Comparison of ENCODE assay signal across 8 cellular contexts in the genomic region with DNA sequence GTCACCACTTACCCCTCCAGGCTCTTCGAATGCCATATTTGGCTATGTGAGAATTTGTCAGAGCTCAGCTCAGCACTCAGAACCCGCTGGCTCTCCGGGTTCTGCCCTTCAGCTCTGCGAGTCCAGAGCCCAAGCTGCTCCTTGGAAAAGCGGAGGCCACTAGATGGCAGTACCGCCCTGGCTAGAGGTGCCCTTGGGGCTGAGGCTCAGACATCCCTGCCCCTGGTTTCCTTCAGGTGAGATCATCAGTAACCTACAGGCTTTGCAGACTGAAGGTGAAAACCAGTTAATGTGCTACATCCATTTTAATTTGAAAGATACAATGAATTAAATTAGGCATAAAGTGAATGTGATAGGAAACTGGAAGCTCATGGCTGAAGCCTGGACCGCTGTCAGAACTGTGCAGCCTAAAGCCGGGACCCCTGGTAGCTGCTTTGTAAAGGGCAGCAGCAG.
DNase-seq lines count a peak whose midpoint lies in the region; ATAC-seq, FAIRE-seq and TF ChIP-seq lines count a peak whose summit lies in the region.

No MANE protein-coding gene starts in this region.

- H3K27me3 ChIP-seq in A673 (replicated peaks; ENCODE audit: insufficient read depth, low read depth, low read length, poor library complexity) = no peaks in the 10 kb centered on the region
- no peaks in the 10 kb centered on the region for H3K27me3 ChIP-seq in KMS-11 (ENCODE audit: insufficient read depth, low read depth)
- no peaks in the 10 kb centered on the region for H3K27me3 ChIP-seq in RWPE2 (ENCODE audit: insufficient read depth, poor library complexity, severe bottlenecking)

- no peak overlapping the region for H3K4me2 ChIP-seq in KMS-11

- TF ChIP-seq POLR2A in GM12892 (IDR thresholded peaks at IDR 0.05; ENCODE audit: low read depth, low read length) = no peak

- H3K4me3 ChIP-seq in A673 (ENCODE audit: low read depth, low read length, poor library complexity, severe bottlenecking) (no peak overlapping the region), KMS-11 (IDR thresholded peaks at IDR 0.05; ENCODE audit: insufficient read depth, low read depth, low read length) (no peak overlapping the region), RWPE2 (ENCODE audit: severe bottlenecking) (no peak overlapping the region)

- H2AFZ ChIP-seq in KMS-11 (ENCODE audit: low read depth) = no peak overlapping the region

- no peak overlapping the region for H3K4me3 Mint-ChIP-seq in glutamatergic neuron (ENCODE audit: unreplicated experiment)

- CTCF ChIA-PET in A673 (lab: Charles Lee) = interaction anchor here (0.5 to 2.7 kb wide), 9 partner anchors 9 to 591 kb away, joined by 3 to 30 read pairs (median 4); a partner anchor contains a TSS

- no peaks in the 10 kb centered on the region for H3K4me1 ChIP-seq in A673 (ENCODE audit: insufficient read depth, low read length, poor library complexity, severe bottlenecking)
- H3K4me1 ChIP-seq in KMS-11 (ENCODE audit: low read depth, poor library complexity, severe bottlenecking) = no peaks in the 10 kb centered on the region
- H3K4me1 ChIP-seq in RWPE2 (ENCODE audit: insufficient read depth, poor library complexity, severe bottlenecking) = no peaks in the 10 kb centered on the region

- DNase-seq in A673 (ENCODE audit: low spot score) = peak; percentile 68
- peak; percentile 43 for DNase-seq in GM12892 (ENCODE audit: insufficient read length)
- DNase-seq in RWPE2 (ENCODE audit: low spot score) = no peak
- DNase-seq in activated naive CD4-positive, alpha-beta T cell treated with anti-CD3 and anti-CD28 coated beads, Interleukin-2, amount 50 U/mL, for 72 hours (ENCODE audit: low spot score in 2 of 2) = peak in 1 of 2 donors; percentile 76
- DNase-seq in glutamatergic neuron = peak; percentile 87
- peak; percentile 89 for DNase-seq in posterior vena cava (ENCODE audit: low spot score)
- DNase-seq in OCI-M2 (lab: John Stamatoyannopoulos, UW; ENCODE audit: unreplicated experiment) = no peak

- H3K4me1 Mint-ChIP-seq in glutamatergic neuron (ENCODE audit: low read depth, unreplicated experiment) = peaks cover 12% of the 10 kb centered on the region

- POLR2A ChIA-PET in A673 (lab: Charles Lee; ENCODE audit: low non-redundant PET) = no interaction called here

- no peaks in the 10 kb centered on the region for H3K36me3 Mint-ChIP-seq in activated naive CD4-positive, alpha-beta T cell treated with anti-CD3 and anti-CD28 coated beads, Interleukin-2, amount 50 U/mL, for 72 hours
- no peaks in the 10 kb centered on the region for H3K36me3 Mint-ChIP-seq in glutamatergic neuron (ENCODE audit: unreplicated experiment)

- no peak overlapping the region for H3K27ac Mint-ChIP-seq in activated naive CD4-positive, alpha-beta T cell treated with anti-CD3 and anti-CD28 coated beads, Interleukin-2, amount 50 U/mL, for 72 hours
- no peak overlapping the region for H3K27ac Mint-ChIP-seq in glutamatergic neuron (ENCODE audit: unreplicated experiment)

- H3K36me3 ChIP-seq in A673 (ENCODE audit: insufficient read depth, low read length, poor library complexity, severe bottlenecking) = no peaks in the 10 kb centered on the region
- no peaks in the 10 kb centered on the region for H3K36me3 ChIP-seq in KMS-11 (ENCODE audit: insufficient read depth)
- H3K36me3 ChIP-seq in RWPE2 (ENCODE audit: low read depth) = peaks cover 3% of the 10 kb centered on the region; the same call in 1 of the 2 replicates

- TF ChIP-seq CTCF in A673 (conservative IDR thresholded peaks at IDR 0.05; ENCODE audit: low read depth, low read length) (peak; percentile 90), KMS-11 (conservative IDR thresholded peaks at IDR 0.05; ENCODE audit: low read depth, low read length) (peak; percentile 88), RWPE2 (IDR thresholded peaks at IDR 0.05; ENCODE audit: poor library complexity, severe bottlenecking) (peak; percentile 87), glutamatergic neuron (IDR thresholded peaks at IDR 0.05; ENCODE audit: partially characterized antibody, unreplicated experiment) (peak; percentile 78)

- no peaks in the 10 kb centered on the region for H3K9me3 ChIP-seq in A673 (ENCODE audit: low read depth, low read length, poor library complexity, severe bottlenecking)
- H3K9me3 ChIP-seq in RWPE2 (ENCODE audit: severe bottlenecking) = no peaks in the 10 kb centered on the region

- no peak overlapping the region for H3K9ac ChIP-seq in KMS-11

- H3K27ac ChIP-seq in A673 (ENCODE audit: low read depth, low read length, poor library complexity, severe bottlenecking) (no peak overlapping the region), KMS-11 (no peak overlapping the region), RWPE2 (ENCODE audit: poor library complexity, severe bottlenecking) (no peak overlapping the region)

- H3K79me2 ChIP-seq in KMS-11 (ENCODE audit: insufficient read depth, low read depth) = no peaks in the 10 kb centered on the region

- peak; percentile 98 for ATAC-seq in RWPE2 (ENCODE audit: low read depth)
- ATAC-seq in activated naive CD4-positive, alpha-beta T cell treated with anti-CD3 and anti-CD28 coated beads, Interleukin-2, amount 50 U/mL, for 72 hours = peak; percentile 70 to 86

- FAIRE-seq in GM12892 (lab: Jason Lieb, UNC) = peak; percentile 78

- H4K20me1 ChIP-seq in KMS-11 (ENCODE audit: insufficient read depth) = no peaks in the 10 kb centered on the region; the same call in 1 of the 2 replicates

- no TSS peak for BruUV-seq in A673 (replicated peaks; lab: Mats Ljungman, UMichigan)

- H3K9me3 Mint-ChIP-seq in activated naive CD4-positive, alpha-beta T cell treated with anti-CD3 and anti-CD28 coated beads, Interleukin-2, amount 50 U/mL, for 72 hours = no peaks in the 10 kb centered on the region
- H3K9me3 Mint-ChIP-seq in glutamatergic neuron (ENCODE audit: unreplicated experiment) = peaks cover 7% of the 10 kb centered on the region

- H3K27me3 Mint-ChIP-seq in glutamatergic neuron (ENCODE audit: unreplicated experiment) = peaks cover 2% of the 10 kb centered on the region

- intact Hi-C loops in A673 (cut with micrococcal nuclease; ENCODE audit: unreplicated experiment) = loop anchor here (1.0 to 5.0 kb wide), 2 partner anchors 399 to 1293 kb away; no protein-coding TSS in a partner anchor
- intact Hi-C loops in posterior vena cava (cut with DNase I) = loop anchor here in 1 of 2 donors (2.0 kb wide), 1 partner anchor 397 kb away; no protein-coding TSS in a partner anchor

Comparison
In these comparisons a context has a peak if more than half of its experiments do, and no peak if none do; other contexts are left out.
1. DNase-seq: peak in A673 (single experiment), GM12892 (single experiment), glutamatergic neuron (single experiment) and posterior vena cava (single experiment); none in RWPE2 (single experiment) and OCI-M2 (single experiment).
2. Peak in every context shown above with its lines, with median percentiles within 50 percentile points of each other: CTCF ChIP-seq.